1 cellular context compared by ENCODE assay signal in genomic region chr6:27332692-27333641, GRCh38.
TF ChIP-seq lines count a peak whose summit lies in the region.

No MANE protein-coding gene starts in this region.

TF ChIP-seq in K562, 482 proteins besides CTCF, POLR2A, EP300 and RAD21 (continued from another document and continues in another):
- TF ChIP-seq SP2 (IDR thresholded peaks at IDR 0.05; ENCODE audit: extremely low read depth, low read depth, low read length, poor library complexity, severe bottlenecking) (no peak), ZBED1 (IDR thresholded peaks at IDR 0.05) (no peak), SFPQ (IDR thresholded peaks at IDR 0.05; ENCODE audit: low read depth, low read length) (no peak), FOXM1 (IDR thresholded peaks at IDR 0.05; ENCODE audit: low read depth) (peak; percentile 42; the same call in 1 of the 2 replicates), FOXM1 (CRISPR knock-in tag; IDR thresholded peaks at IDR 0.05; ENCODE audit: low read depth) (no peak), TAF15 (IDR thresholded peaks at IDR 0.05; ENCODE audit: low read depth, low read length) (no peak), NFYB (IDR thresholded peaks at IDR 0.05; ENCODE audit: extremely low read depth, insufficient read length) (no peak), ZFP30 (CRISPR knock-in tag; IDR thresholded peaks at IDR 0.05; ENCODE audit: borderline replicate concordance) (no peak), CEBPG (CRISPR knock-in tag; IDR thresholded peaks at IDR 0.05) (no peak), CEBPG (tag; conservative IDR thresholded peaks at IDR 0.05 in 1 of 2, IDR thresholded peaks at IDR 0.05 in 1 of 2) (0 out of 4 replicates have a peak, but pooled peaks of 1 of the 2 experiments have one; percentile 48), MAZ (CRISPR knock-in tag; conservative IDR thresholded peaks at IDR 0.05 in 1 of 2, IDR thresholded peaks at IDR 0.05 in 1 of 2) (peak in 1 of 2 experiments; percentile 81; a peak in 1 of 4 replicates), PCBP1 (IDR thresholded peaks at IDR 0.05; ENCODE audit: low read depth, low read length, poor library complexity, severe bottlenecking) (no peak), ZNF23 (CRISPR knock-in tag; IDR thresholded peaks at IDR 0.05) (no peak), TAL1 (IDR thresholded peaks at IDR 0.05) (no peak; the same call in 1 of the 2 replicates), ZBTB17 (CRISPR knock-in tag; IDR thresholded peaks at IDR 0.05) (no peak; the same call in 1 of the 2 replicates), CCNT2 (IDR thresholded peaks at IDR 0.05; ENCODE audit: borderline replicate concordance, extremely low read depth, insufficient read length, low read depth, low read length) (no peak), CREB3L1 (IDR thresholded peaks at IDR 0.05; ENCODE audit: borderline replicate concordance, low read depth) (0 out of 2 replicates have a peak, but pooled peaks have one; percentile 41), LARP7 (IDR thresholded peaks at IDR 0.05) (peak; percentile 42; the same call in 1 of the 2 replicates), TEAD1 (CRISPR knock-in tag; IDR thresholded peaks at IDR 0.05) (no peak), NELFE (IDR thresholded peaks at IDR 0.05; ENCODE audit: insufficient read depth, insufficient read length) (no peak), GATA2 (CRISPR knock-in tag; IDR thresholded peaks at IDR 0.05) (peak; percentile 67; the same call in 1 of the 2 replicates), SMAD3 (CRISPR knock-in tag; conservative IDR thresholded peaks at IDR 0.05) (no peak), ZNF217 (CRISPR knock-in tag; IDR thresholded peaks at IDR 0.05) (no peak), FOXP4 (CRISPR knock-in tag; IDR thresholded peaks at IDR 0.05; ENCODE audit: borderline replicate concordance) (0 out of 2 replicates have a peak, but pooled peaks have one; percentile 34), ZNF609 (CRISPR knock-in tag; IDR thresholded peaks at IDR 0.05; ENCODE audit: borderline replicate concordance) (0 out of 2 replicates have a peak, but pooled peaks have one; percentile 47), BHLHE40 (IDR thresholded peaks at IDR 0.05; ENCODE audit: low read length) (peak; percentile 40; the same call in 1 of the 2 replicates), ZNF695 (CRISPR knock-in tag; IDR thresholded peaks at IDR 0.05) (no peak), HDAC6 (IDR thresholded peaks at IDR 0.05; ENCODE audit: low read depth, low read length) (no peak), MYC (IDR thresholded peaks at IDR 0.05; ENCODE audit: low read depth, low read length) (peak; percentile 38; the same call in 1 of the 2 replicates), MYC (CRISPR knock-in tag; IDR thresholded peaks at IDR 0.05; ENCODE audit: borderline replicate concordance, low read depth) (no peak), BRD9 (IDR thresholded peaks at IDR 0.05; ENCODE audit: low read depth, partially characterized antibody) (peak; percentile 97), E4F1 (CRISPR knock-in tag; IDR thresholded peaks at IDR 0.05; ENCODE audit: borderline replicate concordance) (no peak), KAT2B (IDR thresholded peaks at IDR 0.05; ENCODE audit: low read depth, low read length) (no peak), SMARCC2 (IDR thresholded peaks at IDR 0.05; ENCODE audit: low read depth) (no peak; the same call in 1 of the 2 replicates), HMBOX1 (IDR thresholded peaks at IDR 0.05) (peak; percentile 85), TCF7L2 (IDR thresholded peaks at IDR 0.05; ENCODE audit: low read depth, low read length) (no peak), MCM5 (IDR thresholded peaks at IDR 0.05; ENCODE audit: low read depth) (no peak), ZNF408 (CRISPR knock-in tag; IDR thresholded peaks at IDR 0.05; ENCODE audit: low read depth) (no peak), NCOR1 (IDR thresholded peaks at IDR 0.05) (peak; percentile 35), SIX5 (IDR thresholded peaks at IDR 0.05; ENCODE audit: borderline replicate concordance in 1 of 2, insufficient read depth in 1 of 2, low read depth in 1 of 2, low read length in 2 of 2) (no peak), VEZF1 (CRISPR knock-in tag; IDR thresholded peaks at IDR 0.05) (0 out of 2 replicates have a peak, but pooled peaks have one; percentile 19), TBP (optimal IDR thresholded peaks at IDR 0.05; ENCODE audit: low read depth, low read length) (peak; percentile 100), SLC30A9 (CRISPR knock-in tag; IDR thresholded peaks at IDR 0.05) (no peak), NCOA6 (IDR thresholded peaks at IDR 0.05) (no peak), MEF2A (IDR thresholded peaks at IDR 0.05; ENCODE audit: control insufficient read depth, low read depth, low read length) (peak; percentile 28; the same call in 1 of the 2 replicates), KLF16 (IDR thresholded peaks at IDR 0.05) (no peak; the same call in 1 of the 2 replicates), GABPB2 (CRISPR knock-in tag; conservative IDR thresholded peaks at IDR 0.05) (no peak), KAT8 (IDR thresholded peaks at IDR 0.05; ENCODE audit: low read depth) (no peak), USF2 (CRISPR knock-in tag; IDR thresholded peaks at IDR 0.05) (no peak), KHSRP (IDR thresholded peaks at IDR 0.05) (no peak)
